In genomic region chr3:112734171-112734570, GRCh38 we compare ENCODE assay signal across 16 cellular contexts.
A peak's percentile ranks its signal among the peaks of the same experiment; 100 is the strongest.
DNase-seq lines count a peak whose midpoint lies in the region; TF ChIP-seq lines count a peak whose summit lies in the region.
"Had no signal": no experiment of that assay in that cellular context is flagged by ENCODE, and none has a peak within 500 bp of the region (broad histone marks: within the 10 kb centered on the region; RNA-seq: fewer than 3 reads in every experiment).

No MANE protein-coding gene starts in this region.

- H3K36me3 ChIP-seq in OCI-LY7 (ENCODE audit: insufficient read depth, low read length): no peaks in the 10 kb centered on the region
- no peaks in the 10 kb centered on the region for H3K36me3 ChIP-seq in mesenchymal stem cell (ENCODE audit: control insufficient read depth in 1 of 2, insufficient read depth in 2 of 2, low read depth in 1 of 2, low read length in 2 of 2)
- H3K36me3 ChIP-seq: brain microvascular endothelial cell, SJCRH30 had no signal

- no peaks in the 10 kb centered on the region for H4K20me1 ChIP-seq in OCI-LY7 (ENCODE audit: insufficient read depth, low read length)

- BruUV-seq in OCI-LY7 (replicated peaks; lab: Mats Ljungman, UMichigan): no TSS peak

- CTCF ChIA-PET in OCI-LY7 (lab: Charles Lee; ENCODE audit: unreplicated experiment): interaction anchor here (0.8 to 2.8 kb wide), 4 partner anchors 79 to 245 kb away, joined by 3 to 12 read pairs (median 4); no protein-coding TSS in a partner anchor

- peaks cover 35% of the 10 kb centered on the region for H3K4me1 Mint-ChIP-seq in activated CD4-positive, alpha-beta T cell treated with anti-CD3 and anti-CD28 coated beads, Interleukin-2, amount 10 ng/mL, durations not matched to agents 24 days and 14 days

- no peak overlapping the region for H3K18ac ChIP-seq in mesenchymal stem cell (ENCODE audit: low read depth in 1 of 2, low read length in 2 of 2)

- no CpG with 5 or more reads among the region's 2 CpGs for WGBS in mesenchymal stem cell

- peak overlapping the region; percentile 60 for H4K8ac ChIP-seq in mesenchymal stem cell (ENCODE audit: low read length)

- no peaks in the 10 kb centered on the region for H3K27me3 ChIP-seq in mesenchymal stem cell (ENCODE audit: control insufficient read depth in 1 of 2, insufficient read depth in 1 of 2, low read length in 2 of 2)
- H3K27me3 ChIP-seq: brain microvascular endothelial cell, SJCRH30 had no signal

- H3K9me3 Mint-ChIP-seq in activated CD4-positive, alpha-beta T cell treated with anti-CD3 and anti-CD28 coated beads, Interleukin-2, amount 10 ng/mL, durations not matched to agents 24 days and 14 days: no peaks in the 10 kb centered on the region
- H3K9me3 Mint-ChIP-seq: CD8-positive, alpha-beta memory T cell had no signal

- no peaks in the 10 kb centered on the region for H3K27me3 Mint-ChIP-seq in activated CD4-positive, alpha-beta T cell treated with anti-CD3 and anti-CD28 coated beads, Interleukin-2, amount 10 ng/mL, durations not matched to agents 24 days and 14 days
- H3K27me3 Mint-ChIP-seq: B cell, T-helper 17 cell had no signal

- H3K9ac ChIP-seq in mesenchymal stem cell (ENCODE audit: low read length): peak overlapping the region; percentile 37

- no peaks in the 10 kb centered on the region for H3K36me3 Mint-ChIP-seq in activated CD4-positive, alpha-beta T cell treated with anti-CD3 and anti-CD28 coated beads, Interleukin-2, amount 10 ng/mL, durations not matched to agents 24 days and 14 days (ENCODE audit: low read depth)
- H3K36me3 Mint-ChIP-seq: CD8-positive, alpha-beta memory T cell had no signal

- intact Hi-C loops in activated CD4-positive, alpha-beta T cell treated with anti-CD3 and anti-CD28 coated beads, Interleukin-2, amount 10 ng/mL, durations not matched to agents 24 days and 14 days (cut with micrococcal nuclease): loop anchor here (1.0 to 10.0 kb wide), 4 partner anchors 91 to 551 kb away; no protein-coding TSS in a partner anchor
- intact Hi-C loops in OCI-LY7 (cut with micrococcal nuclease; ENCODE audit: unreplicated experiment): loop anchor here (1.0 to 5.0 kb wide), 4 partner anchors 80 to 553 kb away; no protein-coding TSS in a partner anchor

- no peak overlapping the region for H3K4me3 Mint-ChIP-seq in activated CD4-positive, alpha-beta T cell treated with anti-CD3 and anti-CD28 coated beads, Interleukin-2, amount 10 ng/mL, durations not matched to agents 24 days and 14 days
- H3K4me3 Mint-ChIP-seq: B cell; CD8-positive, alpha-beta memory T cell; endodermal cell; T-helper 17 cell had no signal

- H2AK5ac ChIP-seq in mesenchymal stem cell (ENCODE audit: low read length, severe bottlenecking): no peak overlapping the region

- H2AFZ ChIP-seq in OCI-LY7 (ENCODE audit: low read length) (peak overlapping the region; percentile 50; the same call in 1 of the 2 replicates), mesenchymal stem cell (ENCODE audit: low read depth, low read length) (no peak overlapping the region)

- H3K23ac ChIP-seq in mesenchymal stem cell (ENCODE audit: low read length in 2 of 2): no peak overlapping the region

- H2BK120ac ChIP-seq in mesenchymal stem cell (ENCODE audit: low read depth, low read length): no peak overlapping the region

- H4K91ac ChIP-seq in mesenchymal stem cell (ENCODE audit: low read length): no peak overlapping the region

- H3K14ac ChIP-seq in mesenchymal stem cell (ENCODE audit: low read length in 2 of 2): no peak overlapping the region

- POLR2A ChIA-PET in OCI-LY7 (lab: Charles Lee): interaction anchor here (0.9 to 1.1 kb wide), 4 partner anchors 12 to 245 kb away, joined by 3 read pairs; no protein-coding TSS in a partner anchor

- H2BK15ac ChIP-seq in mesenchymal stem cell (ENCODE audit: low read depth, poor library complexity, severe bottlenecking): no peak overlapping the region

- H3K79me1 ChIP-seq in mesenchymal stem cell (replicated peaks; ENCODE audit: low read length, poor library complexity, severe bottlenecking): no peaks in the 10 kb centered on the region

- H3K4me2 ChIP-seq in OCI-LY7 (ENCODE audit: low read length) (no peak overlapping the region), mesenchymal stem cell (ENCODE audit: low read length, poor library complexity, severe bottlenecking) (no peak overlapping the region)

- H3K9me3 ChIP-seq in OCI-LY7 (ENCODE audit: low read length) (no peaks in the 10 kb centered on the region), mesenchymal stem cell (ENCODE audit: control insufficient read depth, low read length) (no peaks in the 10 kb centered on the region)
- H3K9me3 ChIP-seq: psoas muscle, SJCRH30 had no signal

- H3K9me2 ChIP-seq in OCI-LY7 (ENCODE audit: insufficient read depth, low read length): no peaks in the 10 kb centered on the region

- H3K79me2 ChIP-seq in OCI-LY7 (ENCODE audit: insufficient read depth, low read depth, low read length): no peaks in the 10 kb centered on the region

- H3K4me1 ChIP-seq in OCI-LY7 (ENCODE audit: insufficient read depth, low read length, poor library complexity, severe bottlenecking) (no peaks in the 10 kb centered on the region), mesenchymal stem cell (ENCODE audit: control insufficient read depth, insufficient read depth, low read depth, low read length) (no peaks in the 10 kb centered on the region)
- H3K4me1 ChIP-seq: psoas muscle, SJCRH30 had no signal

- TF ChIP-seq CTCF in OCI-LY7 (conservative IDR thresholded peaks at IDR 0.05; ENCODE audit: low read length): no peak
- no peak for TF ChIP-seq CTCF in epithelial cell of esophagus (IDR thresholded peaks at IDR 0.05; ENCODE audit: insufficient read depth, low read depth, low read length, missing control alignments)

- H3K4me3 ChIP-seq in OCI-LY7 (ENCODE audit: low read depth, low read length, poor library complexity, severe bottlenecking) (no peak overlapping the region), epithelial cell of esophagus (ENCODE audit: low read length) (no peak overlapping the region), mesenchymal stem cell (ENCODE audit: insufficient read depth in 1 of 2, low read depth in 1 of 2, low read length in 2 of 2) (no peak overlapping the region)
- H3K4me3 ChIP-seq: coronary artery, psoas muscle, SJCRH30 had no signal

- no peak overlapping the region for H2BK5ac ChIP-seq in mesenchymal stem cell (ENCODE audit: low read depth, low read length, poor library complexity, severe bottlenecking)

- H3K27ac ChIP-seq in OCI-LY7 (ENCODE audit: low read depth, low read length, poor library complexity, severe bottlenecking) (no peak overlapping the region), mesenchymal stem cell (ENCODE audit: low read length, poor library complexity, severe bottlenecking) (no peak overlapping the region)
- H3K27ac ChIP-seq: brain microvascular endothelial cell, coronary artery, psoas muscle, SJCRH30 had no signal

- no peak overlapping the region for H3K27ac Mint-ChIP-seq in activated CD4-positive, alpha-beta T cell treated with anti-CD3 and anti-CD28 coated beads, Interleukin-2, amount 10 ng/mL, durations not matched to agents 24 days and 14 days
- H3K27ac Mint-ChIP-seq: B cell, endodermal cell had no signal

- DNase-seq in activated CD4-positive, alpha-beta T cell treated with anti-CD3 and anti-CD28 coated beads, Interleukin-2, amount 10 ng/mL, durations not matched to agents 24 days and 14 days: peak; percentile 25
- DNase-seq in activated CD4-positive, alpha-beta T cell treated with anti-CD3 and anti-CD28 coated beads, Interleukin-2, amount 50 U/mL, for 48 hours: no peak
- DNase-seq in OCI-LY7 (ENCODE audit: low spot score) (no peak), epithelial cell of esophagus (ENCODE audit: low read depth) (peak; percentile 70), mesenchymal stem cell (no peak), NCI-H2081 treated with DMSO at 0.1 percent for 48 hours (lab: John Stamatoyannopoulos, UW) (no peak), anterior cingulate cortex (lab: John Stamatoyannopoulos, UW) (no peak), NCI-H146 treated with DMSO at 0.1 percent for 48 hours (lab: John Stamatoyannopoulos, UW; ENCODE audit: unreplicated experiment) (no peak)

- no peak overlapping the region for H2BK12ac ChIP-seq in mesenchymal stem cell (ENCODE audit: low read length in 2 of 2)

- no peak overlapping the region for H3K4ac ChIP-seq in mesenchymal stem cell (ENCODE audit: low read depth in 1 of 2, low read length in 2 of 2)

Comparison
In these comparisons a context has a peak if more than half of its experiments do, and no peak if none do; other contexts are left out.
1. DNase-seq: peak in activated CD4-positive, alpha-beta T cell treated with anti-CD3 and anti-CD28 coated beads, Interleukin-2, amount 10 ng/mL, durations not matched to agents 24 days and 14 days (single experiment) and epithelial cell of esophagus (single experiment); none in activated CD4-positive, alpha-beta T cell treated with anti-CD3 and anti-CD28 coated beads, Interleukin-2, amount 50 U/mL, for 48 hours (0 of 2), OCI-LY7 (single experiment), mesenchymal stem cell (single experiment), NCI-H2081 treated with DMSO at 0.1 percent for 48 hours (single experiment), anterior cingulate cortex (0 of 58) and NCI-H146 treated with DMSO at 0.1 percent for 48 hours (single experiment).